ENCODE assay signal across 8 cellular contexts in the genomic region with DNA sequence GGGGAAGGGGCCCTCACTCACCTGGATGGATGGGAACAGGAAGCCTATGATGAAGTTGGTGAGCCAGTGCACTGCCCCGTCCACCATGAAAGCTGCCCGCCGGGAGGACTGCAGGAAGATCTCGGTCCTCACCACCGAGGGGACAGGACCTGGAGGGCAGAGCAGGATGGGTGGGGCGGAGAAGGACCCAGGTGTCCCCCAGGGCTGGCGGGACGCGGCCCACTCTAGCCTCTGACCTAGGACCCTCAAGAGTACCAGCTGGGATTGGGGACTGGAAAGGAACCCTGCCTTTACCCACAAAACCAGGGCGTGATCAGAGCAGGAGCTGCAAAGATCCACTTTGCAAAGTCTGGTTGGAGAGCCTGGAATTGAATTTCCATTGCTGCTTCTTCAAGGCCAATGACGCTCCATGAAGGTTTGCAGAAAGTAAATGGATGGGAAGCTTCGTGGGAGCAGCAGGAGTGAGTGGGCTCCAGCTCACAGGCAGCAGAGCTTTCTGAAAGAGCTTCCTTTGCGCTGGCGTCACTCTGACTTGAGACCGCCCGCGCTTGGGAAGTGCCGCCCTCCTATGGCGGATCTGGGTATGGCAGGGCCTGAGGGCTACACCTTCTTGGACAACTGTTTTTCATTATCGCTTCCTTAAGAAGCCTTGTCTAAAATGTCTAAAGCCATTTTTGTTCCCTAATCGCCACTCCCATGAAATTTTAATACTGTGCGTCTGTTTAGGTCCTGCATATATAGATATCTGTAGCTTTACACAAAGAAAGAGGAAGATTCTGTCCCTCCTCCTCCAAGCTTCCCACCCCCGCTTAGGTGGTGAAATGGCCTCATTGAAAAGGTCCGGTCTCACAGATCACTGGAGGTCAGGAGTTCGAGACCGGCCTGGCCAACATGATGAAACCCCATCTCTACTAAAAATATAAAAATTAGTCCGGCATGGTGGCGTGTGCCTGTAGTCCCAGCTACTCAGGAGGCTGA. TPM values are rescaled to one million over a fixed set of nuclear protein-coding genes. Genes with fewer than 3 reads are reported as not detected.
DNase-seq lines count a peak whose midpoint lies in the region; ATAC-seq and TF ChIP-seq lines count a peak whose summit lies in the region.

No MANE protein-coding gene starts in this region.

- H3K9me3 Mint-ChIP-seq in activated naive CD4-positive, alpha-beta T cell treated with anti-CD3 and anti-CD28 coated beads for 36 hours, result no peaks in the 10 kb centered on the region

- CTCF ChIA-PET in activated naive CD4-positive, alpha-beta T cell treated with anti-CD3 and anti-CD28 coated beads for 36 hours (lab: Charles Lee), result interaction anchor here (0.5 to 4.1 kb wide), 52 partner anchors 9 to 1144 kb away, joined by 3 to 117 read pairs (median 4); no protein-coding TSS in a partner anchor

- no peak overlapping the region for H3K27ac ChIP-seq in upper lobe of right lung

- no peaks in the 10 kb centered on the region for H3K27me3 Mint-ChIP-seq in activated naive CD4-positive, alpha-beta T cell treated with anti-CD3 and anti-CD28 coated beads for 36 hours (ENCODE audit: low read depth)

- H3K27me3 ChIP-seq in upper lobe of right lung, result no peaks in the 10 kb centered on the region

- H3K4me3 Mint-ChIP-seq in activated naive CD4-positive, alpha-beta T cell treated with anti-CD3 and anti-CD28 coated beads for 36 hours, result peak overlapping the region; percentile 24

- H3K4me1 ChIP-seq in upper lobe of right lung, result no peaks in the 10 kb centered on the region

- H3K27ac Mint-ChIP-seq in activated naive CD4-positive, alpha-beta T cell treated with anti-CD3 and anti-CD28 coated beads for 36 hours, result no peak overlapping the region

- H3K4me3 ChIP-seq in upper lobe of right lung, result no peak overlapping the region

- ATAC-seq in upper lobe of right lung (peak; percentile 93), HG03045 (IDR thresholded peaks at IDR 0.05; ENCODE audit: unreplicated experiment) (no peak)

- DNase-seq in ELR (ENCODE audit: low read depth) (peak; percentile 85), HT1080 (ENCODE audit: low read depth) (peak; percentile 75), SKM-1 (lab: John Stamatoyannopoulos, UW; ENCODE audit: unreplicated experiment) (peak; percentile 71), head of caudate nucleus (peak; percentile 77 to 94 (median 85)), posterior vena cava (ENCODE audit: low spot score) (peak; percentile 94), upper lobe of right lung (peak; percentile 88)
- peak; percentile 94 for DNase-seq in activated naive CD4-positive, alpha-beta T cell treated with anti-CD3 and anti-CD28 coated beads for 36 hours

- TF ChIP-seq CTCF in upper lobe of right lung (IDR thresholded peaks at IDR 0.05), result peak; percentile 94

- H3K36me3 ChIP-seq in upper lobe of right lung, result no peaks in the 10 kb centered on the region

- intact Hi-C loops in activated naive CD4-positive, alpha-beta T cell treated with anti-CD3 and anti-CD28 coated beads for 36 hours (cut with micrococcal nuclease), result loop anchor here (1.0 to 10.0 kb wide), 5 partner anchors 34 to 440 kb away; no protein-coding TSS in a partner anchor
- intact Hi-C loops in head of caudate nucleus (cut with DNase I) (no loop called here), posterior vena cava (cut with DNase I) (loop anchor here in 1 of 2 donors (5.0 kb wide), 2 partner anchors 88 to 97 kb away; no protein-coding TSS in a partner anchor), upper lobe of right lung (cut with DNase I) (no loop called here)

- no peaks in the 10 kb centered on the region for H3K9me3 ChIP-seq in upper lobe of right lung

- no peaks in the 10 kb centered on the region for H3K36me3 Mint-ChIP-seq in activated naive CD4-positive, alpha-beta T cell treated with anti-CD3 and anti-CD28 coated beads for 36 hours (ENCODE audit: low read depth)

- H3K4me1 Mint-ChIP-seq in activated naive CD4-positive, alpha-beta T cell treated with anti-CD3 and anti-CD28 coated beads for 36 hours (ENCODE audit: low read depth), result peaks cover 8% of the 10 kb centered on the region

RNA-seq across cellular contexts. Expression of gene SLC2A7, which starts 21.2 kb away (rescaled TPM):
- total RNA-seq in HT1080 (2014; rRNA removed; shearing (Covaris generic)), result not detected in 2 replicates
- not detected in 2 replicates for polyA plus RNA-seq in HT1080 (2015; cell fraction: cytosol; rRNA removed)
- not detected in 2 replicates for polyA plus RNA-seq in HT1080 (2015; cell fraction: nucleus; rRNA removed)
- total RNA-seq in activated naive CD4-positive, alpha-beta T cell treated with anti-CD3 and anti-CD28 coated beads for 36 hours, result not detected
- total RNA-seq in posterior vena cava, result not detected
- not detected for total RNA-seq in upper lobe of right lung

RNA-seq across cellular contexts. Expression of gene CA6, which starts 59.4 kb away (rescaled TPM):
- total RNA-seq in HT1080 (2014; rRNA removed; shearing (Covaris generic)), result not detected in 2 replicates
- polyA plus RNA-seq in HT1080 (2015; cell fraction: cytosol; rRNA removed), result 0.05 TPM in 1 of 2 replicates, not detected in the other
- polyA plus RNA-seq in HT1080 (2015; cell fraction: nucleus; rRNA removed), result not detected in 2 replicates
- under 1 TPM; 0.22 to 0.62 TPM for total RNA-seq in activated naive CD4-positive, alpha-beta T cell treated with anti-CD3 and anti-CD28 coated beads for 36 hours
- total RNA-seq in posterior vena cava (not detected), upper lobe of right lung (not detected)
